ENCODE assay signal across 7 cellular contexts in the genomic region with DNA sequence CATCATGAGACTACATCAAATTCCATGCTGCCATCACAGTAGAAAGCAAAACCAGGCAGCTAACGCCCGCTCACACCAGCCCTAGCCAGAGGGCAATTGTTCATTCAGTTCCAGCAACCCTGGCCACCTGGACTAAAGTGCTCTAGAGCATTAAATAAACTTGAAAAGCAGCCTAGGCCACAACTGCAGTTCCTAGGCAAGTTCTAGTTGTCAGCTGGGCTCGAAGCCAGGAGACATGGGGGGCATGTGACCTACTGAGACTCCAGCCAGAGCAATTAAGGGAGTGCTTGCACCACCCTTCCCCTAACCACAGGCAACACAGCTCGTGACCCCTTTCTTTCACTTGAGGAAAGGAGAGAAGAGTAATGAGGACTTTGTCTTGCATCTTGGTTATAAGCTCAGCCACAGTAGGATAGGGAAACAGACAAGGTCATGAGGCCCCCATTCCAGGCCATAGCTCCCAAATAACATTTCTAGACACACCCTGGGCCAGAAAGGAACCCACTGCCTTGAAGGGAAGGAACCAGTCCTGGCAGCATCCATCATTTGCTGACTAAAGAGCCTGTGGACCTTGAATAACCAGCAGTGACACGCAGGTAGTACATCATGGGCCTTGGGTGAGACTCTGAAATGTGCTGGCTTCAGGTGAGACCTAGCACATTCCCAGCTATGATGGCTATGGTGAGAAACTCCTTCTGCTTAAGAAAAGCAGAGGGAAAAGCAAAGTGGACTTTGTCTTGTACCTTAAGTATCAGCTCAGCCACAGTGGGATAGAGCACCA.
DNase-seq lines count a peak whose midpoint lies in the region; ATAC-seq and TF ChIP-seq lines count a peak whose summit lies in the region.

No MANE protein-coding gene starts in this region.

- H3K9me3 ChIP-seq in heart right ventricle (peaks cover 0 to 30% (median 24%) of the 10 kb centered on the region in 11 donors), tibial artery (peaks cover 0 to 27% (median 0%) of the 10 kb centered on the region in 3 donors)

- WGBS in heart right ventricle, 2 donors, result 62 to 71% methylated on average over 5 of the region's 5 CpGs

- no peak overlapping the region for H3K4me3 ChIP-seq in heart right ventricle
- H3K4me3 ChIP-seq in tibial artery, result no peak overlapping the region

- H3K36me3 ChIP-seq in heart right ventricle (peaks cover 0 to 34% (median 0%) of the 10 kb centered on the region in 9 donors), tibial artery (peaks cover 4 to 22% (median 6%) of the 10 kb centered on the region in 3 donors)

- ATAC-seq in heart right ventricle (peak; percentile 68 to 93 (median 84)), GM18858 (IDR thresholded peaks at IDR 0.05; ENCODE audit: unreplicated experiment) (no peak), GM19023 (IDR thresholded peaks at IDR 0.05; ENCODE audit: unreplicated experiment) (no peak)

- H3K27me3 ChIP-seq in heart right ventricle, result no peaks in the 10 kb centered on the region
- H3K27me3 ChIP-seq in tibial artery, result no peaks in the 10 kb centered on the region

- intact Hi-C loops in heart right ventricle (cut with DNase I), result no loop called here
- intact Hi-C loops in tibial artery (cut with DNase I; ENCODE audit: low total_unique reads), result no loop called here

- H3K4me1 ChIP-seq in heart right ventricle (peaks cover 0 to 22% (median 13%) of the 10 kb centered on the region in 9 donors), tibial artery (peaks cover 0 to 10% (median 3%) of the 10 kb centered on the region in 4 donors)

- no peak for TF ChIP-seq CTCF in heart right ventricle (IDR thresholded peaks at IDR 0.05)
- no peak for TF ChIP-seq CTCF in tibial artery (IDR thresholded peaks at IDR 0.05)

- H3K27ac ChIP-seq in heart right ventricle (peak overlapping the region in 4 of 10 donors; percentile 15 to 40 (median 22)), tibial artery (no peak overlapping the region)

- DNase-seq in KG1 (lab: John Stamatoyannopoulos, UW) (peak; percentile 24), UCSD-AML1 (lab: John Stamatoyannopoulos, UW; ENCODE audit: unreplicated experiment) (peak; percentile 21), heart right ventricle (peak; percentile 53 to 60), tibial artery (peak; percentile 80 to 81), germinal center (ENCODE audit: low spot score) (no peak)

Comparison
In these comparisons a context has a peak if more than half of its experiments do, and no peak if none do; other contexts are left out.
1. ATAC-seq: peak in heart right ventricle (8 of 8); none in GM18858 (single experiment) and GM19023 (single experiment).